10 cellular contexts compared by ENCODE assay signal in the genomic region with DNA sequence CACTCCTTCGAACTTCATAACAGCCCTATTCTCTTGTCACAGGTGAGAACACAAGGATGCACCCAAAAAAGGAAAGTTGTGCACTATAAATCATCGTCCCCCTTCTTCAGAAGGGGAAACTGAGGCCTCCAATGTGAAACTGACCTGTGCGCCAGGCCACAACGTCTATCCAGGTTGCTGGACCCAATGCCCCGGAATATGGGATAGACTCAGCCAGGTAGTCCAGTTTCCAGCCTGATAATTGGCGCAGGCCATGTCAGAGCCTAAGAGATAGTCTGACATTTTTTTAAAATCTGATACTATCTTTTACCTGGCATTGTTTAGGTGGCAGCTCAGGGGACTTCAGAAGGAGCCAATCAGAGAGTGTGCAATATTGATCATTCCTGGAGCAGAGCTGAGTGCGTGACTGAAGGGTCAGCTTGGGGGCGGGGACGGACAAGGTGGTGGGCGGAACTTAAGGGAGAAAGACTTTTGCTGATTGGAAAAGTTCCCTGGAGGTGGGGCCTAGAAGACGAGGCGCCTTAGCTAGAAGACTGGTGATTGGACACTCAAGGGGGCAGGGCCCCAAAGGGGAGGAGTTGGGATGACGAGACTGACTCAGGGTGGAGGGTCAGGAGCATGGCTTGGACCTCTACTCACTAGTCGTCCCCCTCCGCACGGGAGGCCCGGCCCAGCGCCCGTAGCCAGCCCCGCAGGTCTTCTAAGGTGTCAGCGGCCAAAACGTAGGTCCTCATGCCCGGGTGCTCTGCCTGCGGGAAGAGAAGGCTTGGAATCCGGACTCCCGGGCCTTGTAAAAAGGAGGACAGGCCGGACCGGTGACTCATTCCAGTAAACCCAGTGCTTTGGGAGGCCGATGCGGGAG. TPM values are rescaled to one million over a fixed set of nuclear protein-coding genes. Genes with fewer than 3 reads are reported as not detected.
DNase-seq lines count a peak whose midpoint lies in the region; ATAC-seq and TF ChIP-seq lines count a peak whose summit lies in the region.
"Had no signal": no experiment of that assay in that cellular context is flagged by ENCODE, and none has a peak within 500 bp of the region (broad histone marks: within the 10 kb centered on the region; RNA-seq: fewer than 3 reads in every experiment).

No MANE protein-coding gene starts in this region.

- peaks cover 0 to 13% (median 0%) of the 10 kb centered on the region in 12 donors for H3K4me1 ChIP-seq in heart left ventricle

- no peak overlapping the region for H3K27ac Mint-ChIP-seq in activated naive CD4-positive, alpha-beta T cell treated with anti-CD3 and anti-CD28 coated beads for 36 hours
- H3K27ac Mint-ChIP-seq in IgD-negative memory B cell, result peak overlapping the region in 1 of 3 donors; percentile 69
- peak overlapping the region; percentile 75 for H3K27ac Mint-ChIP-seq in stimulated activated memory B cell treated with anti-CD40 and anti-IgM and Interleukin-4, amounts not matched to agents 10 μg/mL and 1 μg/mL and 100 μg/mL, for 72 hours
- no peak overlapping the region for H3K27ac Mint-ChIP-seq in Calu3 (ENCODE audit: unreplicated experiment)

- 80 to 93% (median 84%) methylated on average over 30 of the region's 30 CpGs for WGBS in heart left ventricle, 4 donors

- intact Hi-C loops in activated naive CD4-positive, alpha-beta T cell treated with anti-CD3 and anti-CD28 coated beads for 36 hours (cut with micrococcal nuclease), result loop anchor here (1.0 to 5.0 kb wide), 3 partner anchors 15 to 107 kb away; partner anchors contain the start of genes FTL and NUCB1
- intact Hi-C loops in heart left ventricle (cut with DNase I) (no loop called here), Calu3 (cut with micrococcal nuclease; ENCODE audit: unreplicated experiment) (no loop called here)

- H3K36me3 ChIP-seq in heart left ventricle, result peaks cover 0 to 14% (median 0%) of the 10 kb centered on the region in 9 donors
- H3K36me3 ChIP-seq: BLaER1 treated with 17β-estradiol and CSF1 and Interleukin-3, amounts not matched to agents 10 nM and 100 nM had no signal

- CTCF ChIA-PET in activated naive CD4-positive, alpha-beta T cell treated with anti-CD3 and anti-CD28 coated beads for 36 hours (lab: Charles Lee), result no interaction called here
- CTCF ChIA-PET in Calu3 (lab: Charles Lee), result no interaction called here

- TF ChIP-seq POLR2A in heart left ventricle (IDR thresholded peaks at IDR 0.05), result no peak

- TF ChIP-seq CTCF in heart left ventricle (IDR thresholded peaks at IDR 0.05) (no peak), Calu3 (IDR thresholded peaks at IDR 0.05; ENCODE audit: unreplicated experiment) (no peak)

- no TSS peak for BruUV-seq in Calu3 (replicated peaks; lab: Mats Ljungman, UMichigan)

- H3K27ac ChIP-seq in heart left ventricle, result peak overlapping the region in 3 of 12 donors; percentile 13 to 37 (median 20)

- ATAC-seq in heart left ventricle (peak in 3 of 4 donors; percentile 38 to 73 (median 68)), GM18909 (IDR thresholded peaks at IDR 0.05; ENCODE audit: poor library complexity, unreplicated experiment) (no peak), GM21447 (IDR thresholded peaks at IDR 0.05; ENCODE audit: unreplicated experiment) (no peak)
- ATAC-seq in stimulated activated memory B cell treated with anti-CD40 and anti-IgM and Interleukin-4, amounts not matched to agents 10 μg/mL and 1 μg/mL and 100 μg/mL, for 72 hours, result peak; percentile 56

- H3K27me3 Mint-ChIP-seq in activated naive CD4-positive, alpha-beta T cell treated with anti-CD3 and anti-CD28 coated beads for 36 hours (ENCODE audit: low read depth), result no peaks in the 10 kb centered on the region
- H3K27me3 Mint-ChIP-seq in IgD-negative memory B cell (peaks cover 1% of the 10 kb centered on the region), Calu3 (ENCODE audit: unreplicated experiment) (no peaks in the 10 kb centered on the region)
- no peaks in the 10 kb centered on the region for H3K27me3 Mint-ChIP-seq in stimulated activated memory B cell treated with anti-CD40 and anti-IgM and Interleukin-4, amounts not matched to agents 10 μg/mL and 1 μg/mL and 100 μg/mL, for 72 hours

- H3K4me3 Mint-ChIP-seq in activated naive CD4-positive, alpha-beta T cell treated with anti-CD3 and anti-CD28 coated beads for 36 hours, result peak overlapping the region; percentile 95
- H3K4me3 Mint-ChIP-seq in IgD-negative memory B cell (peak overlapping the region; percentile 84 to 95 (median 90)), Calu3 (ENCODE audit: low read depth, unreplicated experiment) (no peak overlapping the region)
- H3K4me3 Mint-ChIP-seq in stimulated activated memory B cell treated with anti-CD40 and anti-IgM and Interleukin-4, amounts not matched to agents 10 μg/mL and 1 μg/mL and 100 μg/mL, for 72 hours, result peak overlapping the region; percentile 84

- DNase-seq in activated naive CD4-positive, alpha-beta T cell treated with anti-CD3 and anti-CD28 coated beads for 36 hours, result peak; percentile 45
- no peak for DNase-seq in activated naive CD4-positive, alpha-beta T cell treated with Interleukin-2 at 50 U/mL for 16 hours
- DNase-seq in heart left ventricle (peak in 3 of 5 donors; percentile 23 to 52 (median 41)), Calu3 (no peak)
- DNase-seq: SHP77 treated with DMSO at 0.1 percent for 48 hours had no signal

- peaks cover 4% of the 10 kb centered on the region for H3K4me1 Mint-ChIP-seq in activated naive CD4-positive, alpha-beta T cell treated with anti-CD3 and anti-CD28 coated beads for 36 hours (ENCODE audit: low read depth)
- H3K4me1 Mint-ChIP-seq in IgD-negative memory B cell (peaks cover 0 to 8% (median 3%) of the 10 kb centered on the region in 3 donors), Calu3 (ENCODE audit: low read depth, unreplicated experiment) (peaks cover 3% of the 10 kb centered on the region)
- H3K4me1 Mint-ChIP-seq in stimulated activated memory B cell treated with anti-CD40 and anti-IgM and Interleukin-4, amounts not matched to agents 10 μg/mL and 1 μg/mL and 100 μg/mL, for 72 hours, result peaks cover 11% of the 10 kb centered on the region

- no peaks in the 10 kb centered on the region for H3K27me3 ChIP-seq in heart left ventricle
- H3K27me3 ChIP-seq: BLaER1 treated with 17β-estradiol and CSF1 and Interleukin-3, amounts not matched to agents 10 nM and 100 nM had no signal

- H3K4me3 ChIP-seq in heart left ventricle, result peak overlapping the region in 7 of 12 donors; percentile 12 to 48 (median 27)

- no peaks in the 10 kb centered on the region for H3K9me3 Mint-ChIP-seq in activated naive CD4-positive, alpha-beta T cell treated with anti-CD3 and anti-CD28 coated beads for 36 hours
- H3K9me3 Mint-ChIP-seq in IgD-negative memory B cell (no peaks in the 10 kb centered on the region), Calu3 (ENCODE audit: low read depth, unreplicated experiment) (no peaks in the 10 kb centered on the region)
- H3K9me3 Mint-ChIP-seq in stimulated activated memory B cell treated with anti-CD40 and anti-IgM and Interleukin-4, amounts not matched to agents 10 μg/mL and 1 μg/mL and 100 μg/mL, for 72 hours, result no peaks in the 10 kb centered on the region

- no peaks in the 10 kb centered on the region for H3K9me3 ChIP-seq in heart left ventricle
- H3K9me3 ChIP-seq: BLaER1 treated with 17β-estradiol and CSF1 and Interleukin-3, amounts not matched to agents 10 nM and 100 nM had no signal

- H3K36me3 Mint-ChIP-seq in activated naive CD4-positive, alpha-beta T cell treated with anti-CD3 and anti-CD28 coated beads for 36 hours (ENCODE audit: low read depth), result no peaks in the 10 kb centered on the region
- H3K36me3 Mint-ChIP-seq in IgD-negative memory B cell (no peaks in the 10 kb centered on the region), Calu3 (ENCODE audit: insufficient read depth, unreplicated experiment) (peaks cover 34% of the 10 kb centered on the region)
- no peaks in the 10 kb centered on the region for H3K36me3 Mint-ChIP-seq in stimulated activated memory B cell treated with anti-CD40 and anti-IgM and Interleukin-4, amounts not matched to agents 10 μg/mL and 1 μg/mL and 100 μg/mL, for 72 hours

RNA-seq across cellular contexts. Expression of gene PLEKHA4, which starts 8.5 kb away (rescaled TPM):
- total RNA-seq in activated naive CD4-positive, alpha-beta T cell treated with anti-CD3 and anti-CD28 coated beads for 36 hours, result 1 to 10 TPM; 8.3 to 8.8 TPM
- 3.2 TPM for polyA plus RNA-seq in IgD-negative memory B cell
- total RNA-seq in heart left ventricle, result 10 to 100 TPM in 8 of 9 donors, 1 to 10 TPM in 1; 7.5 to 66.9 (median 24.8) TPM
- polyA plus RNA-seq in heart left ventricle, result 10 to 100 TPM; 28.6 to 32.0 TPM
- total RNA-seq in Calu3 (2022), result 57.6 and 72.2 TPM in 2 replicates

RNA-seq across cellular contexts. Expression of gene PPP1R15A, which starts 12.3 kb away (rescaled TPM):
- total RNA-seq in activated naive CD4-positive, alpha-beta T cell treated with anti-CD3 and anti-CD28 coated beads for 36 hours, result 10 to 100 TPM; 96.5 to 97.4 TPM
- polyA plus RNA-seq in IgD-negative memory B cell (558 TPM), heart left ventricle (100 to 1,000 TPM in 1 of 2 donors, 10 to 100 TPM in 1; 86.6 to 181 TPM)
- total RNA-seq in heart left ventricle (10 to 100 TPM; 51.7 to 88.2 (median 62.6) TPM), Calu3 (2022) (118 TPM in 2 replicates)

RNA-seq across cellular contexts. Expression of gene HSD17B14, which starts 23.7 kb away (rescaled TPM):
- total RNA-seq in activated naive CD4-positive, alpha-beta T cell treated with anti-CD3 and anti-CD28 coated beads for 36 hours, result under 1 TPM in 1 of 2 experiments, not detected in 1; 0.50 TPM
- polyA plus RNA-seq in IgD-negative memory B cell (1.2 TPM), heart left ventricle (1 to 10 TPM; 1.6 to 2.7 TPM)
- total RNA-seq in heart left ventricle (1 to 10 TPM in 8 of 9 donors, not detected in 1; 1.2 to 5.4 (median 3.3) TPM), Calu3 (2022) (2.6 and 5.7 TPM in 2 replicates)

RNA-seq across cellular contexts. Expression of gene TULP2, which starts 38.6 kb away (rescaled TPM):
- total RNA-seq in activated naive CD4-positive, alpha-beta T cell treated with anti-CD3 and anti-CD28 coated beads for 36 hours, result under 1 TPM; 0.54 to 0.81 TPM
- polyA plus RNA-seq in IgD-negative memory B cell, result not detected
- 1 to 10 TPM in 1 of 9 donors, under 1 TPM in 5, not detected in 3; 0.21 to 1.1 (median 0.32) TPM for total RNA-seq in heart left ventricle
- under 1 TPM in 1 of 2 donors, not detected in 1; 0.26 TPM for polyA plus RNA-seq in heart left ventricle
- total RNA-seq in Calu3 (2022), result not detected in 2 replicates

RNA-seq across cellular contexts. Expression of gene NUCB1, which starts 40.2 kb away (rescaled TPM):
- 100 to 1,000 TPM; 172 to 182 TPM for total RNA-seq in activated naive CD4-positive, alpha-beta T cell treated with anti-CD3 and anti-CD28 coated beads for 36 hours
- 103 TPM for polyA plus RNA-seq in IgD-negative memory B cell
- total RNA-seq in heart left ventricle, result 100 to 1,000 TPM; 200 to 428 (median 286) TPM
- 100 to 1,000 TPM; 179 to 384 TPM for polyA plus RNA-seq in heart left ventricle
- 162 and 173 TPM in 2 replicates for total RNA-seq in Calu3 (2022)

Comparison
In these comparisons a context has a peak if more than half of its experiments do, and no peak if none do; other contexts are left out.
1. DNase-seq: peak in activated naive CD4-positive, alpha-beta T cell treated with anti-CD3 and anti-CD28 coated beads for 36 hours (single experiment) and heart left ventricle (3 of 5); none in activated naive CD4-positive, alpha-beta T cell treated with Interleukin-2 at 50 U/mL for 16 hours (single experiment) and Calu3 (single experiment).
2. ATAC-seq: peak in heart left ventricle (3 of 4) and stimulated activated memory B cell treated with anti-CD40 and anti-IgM and Interleukin-4, amounts not matched to agents 10 μg/mL and 1 μg/mL and 100 μg/mL, for 72 hours (single experiment); none in GM18909 (single experiment) and GM21447 (single experiment).